ENCODE assay signal across 21 cellular contexts in genomic region chr2:225011585-225011984, GRCh38. TPM values are rescaled to one million over a fixed set of nuclear protein-coding genes. Genes with fewer than 3 reads are reported as not detected.
DNase-seq lines count a peak whose midpoint lies in the region; FAIRE-seq and TF ChIP-seq lines count a peak whose summit lies in the region.
"Had no signal": no experiment of that assay in that cellular context is flagged by ENCODE, and none has a peak within 500 bp of the region (broad histone marks: within the 10 kb centered on the region; RNA-seq: fewer than 3 reads in every experiment).

No MANE protein-coding gene starts in this region.

- H3K27ac Mint-ChIP-seq in astrocyte (ENCODE audit: unreplicated experiment) = no peak overlapping the region
- no peak overlapping the region for H3K27ac Mint-ChIP-seq in activated T-helper 2 cell treated with anti-CD3 and anti-CD28 coated beads, Interferon-gamma antibody, Interleukin-2, Interleukin-4, amounts not matched to agents 10 μg/mL and 5 μg/mL and 100 μg/mL, durations not matched to agents 14 hours and 24 hours and 36 hours

- no peak overlapping the region for H3K23ac ChIP-seq in mesenchymal stem cell (ENCODE audit: low read length in 2 of 2)

- H2BK15ac ChIP-seq in mesenchymal stem cell (ENCODE audit: low read depth, poor library complexity, severe bottlenecking) = no peak overlapping the region

- H3K4me3 Mint-ChIP-seq in astrocyte (ENCODE audit: unreplicated experiment) = no peak overlapping the region
- no peak overlapping the region for H3K4me3 Mint-ChIP-seq in activated T-helper 2 cell treated with anti-CD3 and anti-CD28 coated beads, Interferon-gamma antibody, Interleukin-2, Interleukin-4, amounts not matched to agents 10 μg/mL and 5 μg/mL and 100 μg/mL, durations not matched to agents 14 hours and 24 hours and 36 hours (ENCODE audit: low read depth)

- H3K27me3 ChIP-seq in ACC112 (ENCODE audit: insufficient read depth, low read length) (no peaks in the 10 kb centered on the region), astrocyte (ENCODE audit: insufficient read depth, low read length) (no peaks in the 10 kb centered on the region), mesenchymal stem cell (ENCODE audit: control insufficient read depth in 1 of 2, insufficient read depth in 1 of 2, low read length in 2 of 2) (no peaks in the 10 kb centered on the region)
- H3K27me3 ChIP-seq: left lung, pancreas, Peyer's patch, tibial nerve had no signal

- POLR2A ChIA-PET in RWPE1 (lab: Yijun Ruan, JAX; ENCODE audit: low non-redundant PET) = no interaction called here

- DNase-seq in GM19239 (ENCODE audit: insufficient read length, low spot score) = no peak
- DNase-seq in astrocyte (ENCODE audit: low read depth) = no peak
- DNase-seq in mesenchymal stem cell = no peak
- DNase-seq in NCI-H2107 treated with DMSO at 0.1 percent for 48 hours (lab: John Stamatoyannopoulos, UW; ENCODE audit: unreplicated experiment) = no peak
- no peak for DNase-seq in activated T-helper 2 cell treated with anti-CD3 and anti-CD28 coated beads, Interferon-gamma antibody, Interleukin-2, Interleukin-4, amounts not matched to agents 10 μg/mL and 5 μg/mL and 100 μg/mL, durations not matched to agents 14 hours and 24 hours and 36 hours (ENCODE audit: low spot score)
- DNase-seq in HUDEP-2 (lab: John Stamatoyannopoulos, UW; ENCODE audit: unreplicated experiment in 76 of 76) = no peak
- no peak for DNase-seq in RWPE1 (ENCODE audit: low spot score)
- DNase-seq: activated effector memory CD4-positive, alpha-beta T cell treated with Interleukin-2 at 50 U/mL for 16 hours; anterior cingulate cortex; left lung; NCI-H1048; NCI-H2171; NCI-H82; pancreas; Peyer's patch; stimulated activated CD4-positive, alpha-beta T cell treated with anti-CD3 and anti-CD28 coated beads, Interleukin-4, amount 100 ng/mL, for 1 hour had no signal

- H2AK5ac ChIP-seq in mesenchymal stem cell (ENCODE audit: low read length, severe bottlenecking) = peak overlapping the region; percentile 7

- H3K79me2 ChIP-seq in ACC112 (ENCODE audit: control insufficient read depth, insufficient read depth, low read length, unreplicated experiment) = peaks cover 66% of the 10 kb centered on the region
- H3K79me2 ChIP-seq in astrocyte (ENCODE audit: insufficient read depth, low read length) = peaks cover 32% of the 10 kb centered on the region

- no peak overlapping the region for H3K4ac ChIP-seq in mesenchymal stem cell (ENCODE audit: low read depth in 1 of 2, low read length in 2 of 2)

- H3K14ac ChIP-seq in mesenchymal stem cell (ENCODE audit: low read length in 2 of 2) = no peak overlapping the region

- H3K9ac ChIP-seq in astrocyte (ENCODE audit: low read length) (peak overlapping the region; percentile 49), mesenchymal stem cell (ENCODE audit: low read length) (peak overlapping the region; percentile 71)
- H3K9ac ChIP-seq: KMS-11 had no signal

- peaks cover 8% of the 10 kb centered on the region for H3K79me1 ChIP-seq in mesenchymal stem cell (replicated peaks; ENCODE audit: low read length, poor library complexity, severe bottlenecking)

- no peak overlapping the region for H4K8ac ChIP-seq in mesenchymal stem cell (ENCODE audit: low read length)

- no peaks in the 10 kb centered on the region for H4K20me1 ChIP-seq in astrocyte (ENCODE audit: insufficient read depth, low read length)

- no peak overlapping the region for H2BK120ac ChIP-seq in mesenchymal stem cell (ENCODE audit: low read depth, low read length)

- H3K4me3 ChIP-seq in ACC112 (ENCODE audit: low read depth, low read length) (peak overlapping the region; percentile 31; the same call in 1 of the 2 replicates), astrocyte (ENCODE audit: insufficient read depth, low read depth, low read length) (no peak overlapping the region), mesenchymal stem cell (ENCODE audit: insufficient read depth in 1 of 2, low read depth in 1 of 2, low read length in 2 of 2) (no peak overlapping the region)
- H3K4me3 ChIP-seq: left lung, pancreas, Peyer's patch, tibial nerve had no signal

- H3K27ac ChIP-seq in ACC112 (ENCODE audit: low read depth, low read length) = peak overlapping the region; percentile 94
- H3K27ac ChIP-seq in astrocyte (ENCODE audit: low read depth, low read length) = peak overlapping the region; percentile 92
- no peak overlapping the region for H3K27ac ChIP-seq in mesenchymal stem cell (ENCODE audit: low read length, poor library complexity, severe bottlenecking)
- no peak overlapping the region for H3K27ac ChIP-seq in RWPE1
- H3K27ac ChIP-seq: KMS-11, left lung, pancreas, Peyer's patch, tibial nerve had no signal

- H3K4me1 Mint-ChIP-seq in astrocyte (ENCODE audit: low read depth, unreplicated experiment) = peaks cover 21% of the 10 kb centered on the region
- H3K4me1 Mint-ChIP-seq in activated T-helper 2 cell treated with anti-CD3 and anti-CD28 coated beads, Interferon-gamma antibody, Interleukin-2, Interleukin-4, amounts not matched to agents 10 μg/mL and 5 μg/mL and 100 μg/mL, durations not matched to agents 14 hours and 24 hours and 36 hours (ENCODE audit: low read depth) = peaks cover 70% of the 10 kb centered on the region

- H3K36me3 ChIP-seq in ACC112 (ENCODE audit: insufficient read depth, low read length) (no peaks in the 10 kb centered on the region), astrocyte (ENCODE audit: insufficient read depth, low read length) (no peaks in the 10 kb centered on the region), mesenchymal stem cell (ENCODE audit: control insufficient read depth in 1 of 2, insufficient read depth in 2 of 2, low read depth in 1 of 2, low read length in 2 of 2) (no peaks in the 10 kb centered on the region)
- H3K36me3 ChIP-seq: left lung, pancreas, Peyer's patch, tibial nerve had no signal

- intact Hi-C loops in activated T-helper 2 cell treated with anti-CD3 and anti-CD28 coated beads, Interferon-gamma antibody, Interleukin-2, Interleukin-4, amounts not matched to agents 10 μg/mL and 5 μg/mL and 100 μg/mL, durations not matched to agents 14 hours and 24 hours and 36 hours (cut with micrococcal nuclease) = loop anchor here (1.0 kb wide), 1 partner anchor 19 kb away; no protein-coding TSS in a partner anchor

- no peak overlapping the region for H2BK12ac ChIP-seq in mesenchymal stem cell (ENCODE audit: low read length in 2 of 2)

- no peak overlapping the region for H2AFZ ChIP-seq in ACC112 (ENCODE audit: low read length, unreplicated experiment)
- H2AFZ ChIP-seq in astrocyte (ENCODE audit: low read depth, low read length) = no peak overlapping the region
- H2AFZ ChIP-seq in mesenchymal stem cell (ENCODE audit: low read depth, low read length) = no peak overlapping the region

- FAIRE-seq in GM19239 (lab: Jason Lieb, UNC) = peak; percentile 26
- no peak for FAIRE-seq in astrocyte (lab: Jason Lieb, UNC)
- FAIRE-seq: colon, pancreas had no signal

- H2BK5ac ChIP-seq in mesenchymal stem cell (ENCODE audit: low read depth, low read length, poor library complexity, severe bottlenecking) = no peak overlapping the region

- H3K4me1 ChIP-seq in ACC112 (ENCODE audit: control insufficient read depth, insufficient read depth, low read length, unreplicated experiment) (peaks cover 46% of the 10 kb centered on the region), astrocyte (ENCODE audit: insufficient read depth, low read length) (peaks cover 22% of the 10 kb centered on the region), mesenchymal stem cell (ENCODE audit: control insufficient read depth, insufficient read depth, low read depth, low read length) (peaks cover 5% of the 10 kb centered on the region)
- H3K4me1 ChIP-seq: pancreas, Peyer's patch, tibial nerve had no signal

- TF ChIP-seq CTCF in astrocyte (IDR thresholded peaks at IDR 0.05; ENCODE audit: insufficient read depth, low read depth, low read length) (no peak), RWPE1 (conservative IDR thresholded peaks at IDR 0.05; ENCODE audit: low read depth) (no peak)

- no peaks in the 10 kb centered on the region for H3K9me3 Mint-ChIP-seq in astrocyte (ENCODE audit: unreplicated experiment)
- no peaks in the 10 kb centered on the region for H3K9me3 Mint-ChIP-seq in activated T-helper 2 cell treated with anti-CD3 and anti-CD28 coated beads, Interferon-gamma antibody, Interleukin-2, Interleukin-4, amounts not matched to agents 10 μg/mL and 5 μg/mL and 100 μg/mL, durations not matched to agents 14 hours and 24 hours and 36 hours

- peak overlapping the region; percentile 64 for H3K4me2 ChIP-seq in astrocyte (ENCODE audit: low read length)
- no peak overlapping the region for H3K4me2 ChIP-seq in mesenchymal stem cell (ENCODE audit: low read length, poor library complexity, severe bottlenecking)
- H3K4me2 ChIP-seq: KMS-11 had no signal

- no peaks in the 10 kb centered on the region for H3K27me3 Mint-ChIP-seq in astrocyte (ENCODE audit: low read depth, unreplicated experiment)
- no peaks in the 10 kb centered on the region for H3K27me3 Mint-ChIP-seq in activated T-helper 2 cell treated with anti-CD3 and anti-CD28 coated beads, Interferon-gamma antibody, Interleukin-2, Interleukin-4, amounts not matched to agents 10 μg/mL and 5 μg/mL and 100 μg/mL, durations not matched to agents 14 hours and 24 hours and 36 hours (ENCODE audit: low read depth)

- CTCF ChIA-PET in RWPE1 (lab: Yijun Ruan, JAX) = no interaction called here

- no peak overlapping the region for H3K18ac ChIP-seq in mesenchymal stem cell (ENCODE audit: low read depth in 1 of 2, low read length in 2 of 2)

- H3K9me3 ChIP-seq in astrocyte (ENCODE audit: insufficient read depth, low read depth, low read length) = no peaks in the 10 kb centered on the region
- no peaks in the 10 kb centered on the region for H3K9me3 ChIP-seq in mesenchymal stem cell (ENCODE audit: control insufficient read depth, low read length)
- H3K9me3 ChIP-seq: left lung, pancreas, Peyer's patch, tibial nerve had no signal

- H3K36me3 Mint-ChIP-seq in astrocyte (ENCODE audit: low read depth, unreplicated experiment) = no peaks in the 10 kb centered on the region
- peaks cover 37% of the 10 kb centered on the region for H3K36me3 Mint-ChIP-seq in activated T-helper 2 cell treated with anti-CD3 and anti-CD28 coated beads, Interferon-gamma antibody, Interleukin-2, Interleukin-4, amounts not matched to agents 10 μg/mL and 5 μg/mL and 100 μg/mL, durations not matched to agents 14 hours and 24 hours and 36 hours (ENCODE audit: low read depth)

- WGBS in mesenchymal stem cell = 76% methylated on average over 10 of the region's 11 CpGs

- no peak overlapping the region for H4K91ac ChIP-seq in mesenchymal stem cell (ENCODE audit: low read length)

RNA-seq across cellular contexts. Expression of gene DOCK10, which starts 30.7 kb away (rescaled TPM):
- 6.3 and 7.7 TPM in 2 replicates for total RNA-seq in astrocyte
- 5.5 TPM for polyA plus RNA-seq in mesenchymal stem cell (2013, experiment 1 of 2)
- polyA plus RNA-seq in mesenchymal stem cell (2013, experiment 2 of 2) = 5.1 TPM
- total RNA-seq in activated T-helper 2 cell treated with anti-CD3 and anti-CD28 coated beads, Interferon-gamma antibody, Interleukin-2, Interleukin-4, amounts not matched to agents 10 μg/mL and 5 μg/mL and 100 μg/mL, durations not matched to agents 14 hours and 24 hours and 36 hours = 100 and 107 TPM in 2 replicates
- total RNA-seq: G401 had no signal

Comparison
In these comparisons a context has a peak if more than half of its experiments do, and no peak if none do; other contexts are left out.
1. H3K27ac ChIP-seq: peak in ACC112 (single experiment) and astrocyte (single experiment); none in mesenchymal stem cell (single experiment) and RWPE1 (single experiment).
2. RNA of gene DOCK10, which starts 30.7 kb away (total RNA-seq): 100 to 107 TPM in activated T-helper 2 cell treated with anti-CD3 and anti-CD28 coated beads, Interferon-gamma antibody, Interleukin-2, Interleukin-4, amounts not matched to agents 10 μg/mL and 5 μg/mL and 100 μg/mL, durations not matched to agents 14 hours and 24 hours and 36 hours; 6.3 to 7.7 TPM in astrocyte; every median in the first group is over 10 times any median in the second.